21 cellular contexts compared by ENCODE assay signal in genomic region chr9:98288876-98289275, GRCh38.
"Had no signal": no experiment of that assay in that cellular context is flagged by ENCODE, and none has a peak within 500 bp of the region (broad histone marks: within the 10 kb centered on the region; RNA-seq: fewer than 3 reads in every experiment).

No MANE protein-coding gene starts in this region.

- DNase-seq: activated CD4-positive, CD25-positive, alpha-beta regulatory T cell treated with anti-CD3 and anti-CD28 coated beads, Interleukin-2, amount 50 U/mL, for 72 hours; activated CD8-positive, alpha-beta memory T cell treated with anti-CD3 and anti-CD28 coated beads for 24 hours; activated CD8-positive, alpha-beta memory T cell treated with anti-CD3 and anti-CD28 coated beads, Interleukin-2, amount 50 U/mL, for 48 hours; activated effector memory CD4-positive, alpha-beta T cell treated with Interleukin-2 at 50 U/mL for 16 hours; activated naive CD4-positive, alpha-beta T cell treated with anti-CD3 and anti-CD28 coated beads, Interleukin-2, amount 10 ng/mL, durations not matched to agents 7 days and 5 days; activated naive CD8-positive, alpha-beta T cell treated with anti-CD3 and anti-CD28 coated beads, Interleukin-2, amount 50 U/mL, for 24 hours; activated T-cell treated with anti-CD3 and anti-CD28 coated beads, Interleukin-2, amount 50 U/mL, for 48 hours; aorta; left cardiac atrium; midbrain; nephron progenitor cell; right cardiac atrium; stimulated activated CD4-positive, alpha-beta T cell treated with anti-CD3 and anti-CD28 coated beads, Interleukin-4, amount 100 ng/mL, for 24 hours; testis had no signal

- H3K4me3 ChIP-seq: coronary artery, gastroesophageal sphincter, prostate gland, skin epidermis, testis had no signal

- H3K9me3 ChIP-seq: gastroesophageal sphincter, prostate gland, testis had no signal

- H3K27ac ChIP-seq: coronary artery, gastroesophageal sphincter, prostate gland, skin epidermis, testis had no signal

- ATAC-seq: activated naive CD8-positive, alpha-beta T cell treated with anti-CD3 and anti-CD28 coated beads, Interleukin-2, amount 50 U/mL, for 24 hours; gastroesophageal sphincter; left cardiac atrium; right cardiac atrium; stimulated activated effector memory CD8-positive, alpha-beta T cell treated with anti-CD3 and anti-CD28 coated beads, Interleukin-12 subunit alpha, Interleukin-12 subunit beta, amount 100 ng/mL, for 72 hours had no signal

- H3K4me1 ChIP-seq: gastroesophageal sphincter, prostate gland, testis had no signal

- H3K9me3 Mint-ChIP-seq: activated naive CD4-positive, alpha-beta T cell treated with anti-CD3 and anti-CD28 coated beads, Interleukin-2, amount 10 ng/mL, durations not matched to agents 7 days and 5 days; activated naive CD8-positive, alpha-beta T cell treated with anti-CD3 and anti-CD28 coated beads, Interleukin-2, amount 50 U/mL, for 24 hours; central memory CD8-positive, alpha-beta T cell; nephron progenitor cell; stimulated activated effector memory CD8-positive, alpha-beta T cell treated with anti-CD3 and anti-CD28 coated beads, Interleukin-12 subunit alpha, Interleukin-12 subunit beta, amount 100 ng/mL, for 72 hours; T-helper 1 cell treated with Interleukin-12 subunit alpha and Interleukin-12 subunit beta and Interleukin-4 antibody, amounts not matched to agents 30 μg/mL and 1 μg/mL, for 36 hours had no signal

- H3K27ac Mint-ChIP-seq: activated naive CD4-positive, alpha-beta T cell treated with anti-CD3 and anti-CD28 coated beads, Interleukin-2, amount 10 ng/mL, durations not matched to agents 7 days and 5 days; activated naive CD8-positive, alpha-beta T cell treated with anti-CD3 and anti-CD28 coated beads, Interleukin-2, amount 50 U/mL, for 24 hours; nephron progenitor cell; stimulated activated effector memory CD8-positive, alpha-beta T cell treated with anti-CD3 and anti-CD28 coated beads, Interleukin-12 subunit alpha, Interleukin-12 subunit beta, amount 100 ng/mL, for 72 hours; T-helper 1 cell treated with Interleukin-12 subunit alpha and Interleukin-12 subunit beta and Interleukin-4 antibody, amounts not matched to agents 30 μg/mL and 1 μg/mL, for 36 hours had no signal

- H3K36me3 ChIP-seq: gastroesophageal sphincter, prostate gland had no signal

- H3K36me3 Mint-ChIP-seq: activated naive CD4-positive, alpha-beta T cell treated with anti-CD3 and anti-CD28 coated beads, Interleukin-2, amount 10 ng/mL, durations not matched to agents 7 days and 5 days; stimulated activated effector memory CD8-positive, alpha-beta T cell treated with anti-CD3 and anti-CD28 coated beads, Interleukin-12 subunit alpha, Interleukin-12 subunit beta, amount 100 ng/mL, for 72 hours had no signal

- H3K4me3 Mint-ChIP-seq: activated naive CD4-positive, alpha-beta T cell treated with anti-CD3 and anti-CD28 coated beads, Interleukin-2, amount 10 ng/mL, durations not matched to agents 7 days and 5 days; activated naive CD8-positive, alpha-beta T cell treated with anti-CD3 and anti-CD28 coated beads, Interleukin-2, amount 50 U/mL, for 24 hours; central memory CD8-positive, alpha-beta T cell; nephron progenitor cell; stimulated activated effector memory CD8-positive, alpha-beta T cell treated with anti-CD3 and anti-CD28 coated beads, Interleukin-12 subunit alpha, Interleukin-12 subunit beta, amount 100 ng/mL, for 72 hours; T-helper 1 cell treated with Interleukin-12 subunit alpha and Interleukin-12 subunit beta and Interleukin-4 antibody, amounts not matched to agents 30 μg/mL and 1 μg/mL, for 36 hours had no signal

- H3K27me3 ChIP-seq: testis had no signal

- H3K4me1 Mint-ChIP-seq: activated naive CD4-positive, alpha-beta T cell treated with anti-CD3 and anti-CD28 coated beads, Interleukin-2, amount 10 ng/mL, durations not matched to agents 7 days and 5 days; activated naive CD8-positive, alpha-beta T cell treated with anti-CD3 and anti-CD28 coated beads, Interleukin-2, amount 50 U/mL, for 24 hours; central memory CD8-positive, alpha-beta T cell; stimulated activated effector memory CD8-positive, alpha-beta T cell treated with anti-CD3 and anti-CD28 coated beads, Interleukin-12 subunit alpha, Interleukin-12 subunit beta, amount 100 ng/mL, for 72 hours had no signal
